Comparison of ENCODE assay signal across 25 cellular contexts in the genomic region with DNA sequence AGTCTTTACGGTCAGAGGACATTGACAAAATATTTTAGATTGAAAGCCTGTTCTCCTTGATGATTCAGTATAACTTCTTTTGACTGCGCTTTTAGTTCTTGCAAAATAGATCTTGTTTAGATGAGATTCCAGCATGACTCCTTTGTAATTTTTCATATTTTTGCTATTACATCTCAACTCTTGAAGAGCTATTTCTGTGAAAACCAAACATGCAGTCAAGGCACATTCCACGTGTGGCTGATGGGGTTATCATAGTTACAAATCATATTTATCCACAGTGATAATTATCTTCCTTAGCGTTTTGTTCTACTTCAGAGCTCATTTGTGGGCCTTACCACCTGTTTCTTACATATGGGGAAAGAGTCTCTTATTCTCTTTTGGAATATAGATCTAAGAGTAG.
"Had no signal": no experiment of that assay in that cellular context is flagged by ENCODE, and none has a peak within 500 bp of the region (broad histone marks: within the 10 kb centered on the region; RNA-seq: fewer than 3 reads in every experiment).

No MANE protein-coding gene starts in this region.

- H3K27ac ChIP-seq: colonic mucosa, epithelial cell of prostate, esophagus squamous epithelium, gastrocnemius medialis, left lung, lower lobe of right lung had no signal

- FAIRE-seq: endometrium, islet of Langerhans, keratinocyte had no signal

- ATAC-seq: effector memory CD8-positive, alpha-beta T cell; esophagus mucosa; gastrocnemius medialis; heart right ventricle; left cardiac atrium; left lung; lower lobe of right lung had no signal

- H3K36me3 ChIP-seq: colonic mucosa, esophagus squamous epithelium, gastrocnemius medialis, left lung, lower lobe of right lung had no signal

- H3K4me3 Mint-ChIP-seq: dendritic cell treated with granulocyte-macrophage colony-stimulating factor and Interleukin-4, amounts not matched to agents 40 ng/mL and 50 ng/mL, for 4 days; effector memory CD8-positive, alpha-beta T cell; endodermal cell had no signal

- H3K27me3 ChIP-seq: colonic mucosa, esophagus squamous epithelium, gastrocnemius medialis, heart right ventricle, left lung had no signal

- DNase-seq: colonic mucosa; cortex of kidney; effector CD8-positive, alpha-beta T cell; effector memory CD8-positive, alpha-beta T cell; endodermal cell; erythroblast; esophagus squamous epithelium; foreskin fibroblast; foreskin melanocyte; gastrocnemius medialis; glutamatergic neuron; head of caudate nucleus; heart right ventricle; hippocampal formation; left cardiac atrium; left lung; lower lobe of right lung; mesenchymal stem cell; midbrain had no signal

- H3K27me3 Mint-ChIP-seq: dendritic cell treated with granulocyte-macrophage colony-stimulating factor and Interleukin-4, amounts not matched to agents 40 ng/mL and 50 ng/mL, for 4 days had no signal

- H3K27ac Mint-ChIP-seq: dendritic cell treated with granulocyte-macrophage colony-stimulating factor and Interleukin-4, amounts not matched to agents 40 ng/mL and 50 ng/mL, for 4 days; effector memory CD8-positive, alpha-beta T cell; endodermal cell had no signal

- H3K4me1 ChIP-seq: colonic mucosa, gastrocnemius medialis, left lung, lower lobe of right lung had no signal

- H3K9me3 Mint-ChIP-seq: dendritic cell treated with granulocyte-macrophage colony-stimulating factor and Interleukin-4, amounts not matched to agents 40 ng/mL and 50 ng/mL, for 4 days; effector memory CD8-positive, alpha-beta T cell had no signal

- H3K4me1 Mint-ChIP-seq: endodermal cell had no signal

- H3K4me3 ChIP-seq: colonic mucosa, esophagus squamous epithelium, gastrocnemius medialis, heart right ventricle, left lung, lower lobe of right lung had no signal

- H3K9me3 ChIP-seq: colonic mucosa, esophagus squamous epithelium, gastrocnemius medialis, left lung, lower lobe of right lung had no signal
